2 cellular contexts compared by ENCODE assay signal in genomic region chr11:34439521-34440258, GRCh38.
TF ChIP-seq lines count a peak whose summit lies in the region.

No MANE protein-coding gene starts in this region.

TF ChIP-seq in SK-N-SH, 30 proteins besides CTCF, POLR2A, EP300 and RAD21 (continued from another document):
- TF ChIP-seq REST (IDR thresholded peaks at IDR 0.05; ENCODE audit: low read depth, low read length) (no peak), MXI1 (IDR thresholded peaks at IDR 0.05; ENCODE audit: low read depth, low read length) (no peak), CHD2 (IDR thresholded peaks at IDR 0.05; ENCODE audit: low read length, partially characterized antibody) (no peak), TCF12 (IDR thresholded peaks at IDR 0.05) (no peak), ELF1 (IDR thresholded peaks at IDR 0.05) (no peak)
- TF ChIP-seq, protein P1, sequence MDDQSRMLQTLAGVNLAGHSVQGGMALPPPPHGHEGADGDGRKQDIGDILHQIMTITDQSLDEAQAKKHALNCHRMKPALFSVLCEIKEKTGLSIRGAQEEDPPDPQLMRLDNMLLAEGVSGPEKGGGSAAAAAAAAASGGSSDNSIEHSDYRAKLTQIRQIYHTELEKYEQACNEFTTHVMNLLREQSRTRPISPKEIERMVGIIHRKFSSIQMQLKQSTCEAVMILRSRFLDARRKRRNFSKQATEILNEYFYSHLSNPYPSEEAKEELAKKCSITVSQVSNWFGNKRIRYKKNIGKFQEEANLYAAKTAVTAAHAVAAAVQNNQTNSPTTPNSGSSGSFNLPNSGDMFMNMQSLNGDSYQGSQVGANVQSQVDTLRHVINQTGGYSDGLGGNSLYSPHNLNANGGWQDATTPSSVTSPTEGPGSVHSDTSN (IDR thresholded peaks at IDR 0.05): no peak
TF ChIP-seq in SK-N-SH: peak in this region for 0.

TF ChIP-seq in SK-N-SH treated with all-trans-retinoic acid at 6 μM for 48 hours, 23 proteins besides CTCF, POLR2A, EP300 and RAD21 (continued from another document):
- no peak for TF ChIP-seq CSRNP3 (CRISPR knock-in tag; IDR thresholded peaks at IDR 0.05)
- TF ChIP-seq GLIS3 (CRISPR knock-in tag; IDR thresholded peaks at IDR 0.05): no peak
- no peak for TF ChIP-seq TSHZ2 (CRISPR knock-in tag; IDR thresholded peaks at IDR 0.05)
- TF ChIP-seq SNAI2 (CRISPR knock-in tag; IDR thresholded peaks at IDR 0.05): no peak
- TF ChIP-seq ESRRG (CRISPR knock-in tag; IDR thresholded peaks at IDR 0.05): no peak
- no peak for TF ChIP-seq ZFP30 (CRISPR knock-in tag; IDR thresholded peaks at IDR 0.05)
- no peak for TF ChIP-seq BACH2 (CRISPR knock-in tag; IDR thresholded peaks at IDR 0.05; ENCODE audit: borderline replicate concordance)
- TF ChIP-seq TOX (CRISPR knock-in tag; IDR thresholded peaks at IDR 0.05; ENCODE audit: borderline replicate concordance): no peak
